8 cellular contexts compared by ENCODE assay signal in genomic region chr19:16896098-16896912, GRCh38. TPM values are rescaled to one million over a fixed set of nuclear protein-coding genes. Genes with fewer than 3 reads are reported as not detected.
DNase-seq lines count a peak whose midpoint lies in the region; ATAC-seq and TF ChIP-seq lines count a peak whose summit lies in the region.

No MANE protein-coding gene starts in this region.

- peaks cover 12% of the 10 kb centered on the region for H3K4me1 ChIP-seq in CD8-positive, alpha-beta memory T cell (ENCODE audit: insufficient read depth, low read length)
- H3K4me1 ChIP-seq in lower lobe of right lung (peaks cover 31% of the 10 kb centered on the region), aorta (ENCODE audit: control insufficient read depth in 1 of 2, insufficient read depth in 2 of 2, low read length in 2 of 2) (no peaks in the 10 kb centered on the region)

- H3K4me3 Mint-ChIP-seq in CD8-positive, alpha-beta memory T cell = peak overlapping the region in 6 of 7 donors; percentile 59 to 75 (median 68)

- POLR2A ChIA-PET in CD8-positive, alpha-beta memory T cell (lab: Charles Lee) = no interaction called here

- WGBS in aorta, 2 donors = 3% methylated on average over 35 to 58 of the region's 58 CpGs

- peak overlapping the region in 1 of 8 donors; percentile 29 for H3K27ac Mint-ChIP-seq in CD8-positive, alpha-beta memory T cell

- peaks cover 17 to 27% (median 19%) of the 10 kb centered on the region in 3 donors for H3K4me1 Mint-ChIP-seq in CD8-positive, alpha-beta memory T cell

- CTCF ChIA-PET in CD8-positive, alpha-beta memory T cell (lab: Charles Lee) = no interaction called here

- no peaks in the 10 kb centered on the region for H3K9me3 ChIP-seq in CD8-positive, alpha-beta memory T cell (ENCODE audit: low read length)
- no peaks in the 10 kb centered on the region for H3K9me3 ChIP-seq in lower lobe of right lung
- H3K9me3 ChIP-seq in aorta (ENCODE audit: control insufficient read depth, low read length) = no peaks in the 10 kb centered on the region

- H3K27me3 ChIP-seq in CD8-positive, alpha-beta memory T cell (ENCODE audit: insufficient read depth, low read length, poor library complexity, severe bottlenecking) = peaks cover 3% of the 10 kb centered on the region
- H3K27me3 ChIP-seq in lower lobe of right lung (ENCODE audit: low read depth) (no peaks in the 10 kb centered on the region), aorta (ENCODE audit: control insufficient read depth in 1 of 2, insufficient read depth in 2 of 2, low read length in 1 of 2) (no peaks in the 10 kb centered on the region)

- TF ChIP-seq CTCF in astrocyte of the spinal cord (IDR thresholded peaks at IDR 0.05; ENCODE audit: low read depth, low read length) = no peak
- TF ChIP-seq CTCF in lower lobe of right lung (IDR thresholded peaks at IDR 0.05) = no peak

- H3K27me3 Mint-ChIP-seq in CD8-positive, alpha-beta memory T cell = peaks cover 11 to 35% of the 10 kb centered on the region in 2 donors

- no peaks in the 10 kb centered on the region for H3K36me3 ChIP-seq in CD8-positive, alpha-beta memory T cell (ENCODE audit: insufficient read depth, low read length)
- H3K36me3 ChIP-seq in lower lobe of right lung (no peaks in the 10 kb centered on the region), aorta (ENCODE audit: control insufficient read depth in 1 of 2, insufficient read depth in 2 of 2, low read length in 1 of 2) (no peaks in the 10 kb centered on the region)

- intact Hi-C loops in lower lobe of right lung (cut with DNase I) = no loop called here
- intact Hi-C loops in aorta (cut with DNase I) = loop anchor here in 1 of 2 donors (5.0 to 10.0 kb wide), 2 partner anchors 69 to 122 kb away; partner anchors contain the start of gene SIN3B

- no peak for DNase-seq in CD8-positive, alpha-beta memory T cell
- DNase-seq in astrocyte of the spinal cord (ENCODE audit: low read depth, low spot score) (no peak), lower lobe of right lung (peak; percentile 64), aorta (no peak), cerebellar nuclear complex (lab: John Stamatoyannopoulos, UW) (no peak), hippocampal formation (lab: John Stamatoyannopoulos, UW) (no peak)
- DNase-seq in stimulated activated naive CD4-positive, alpha-beta T cell treated with Interleukin-2 at 50 U/mL for 16 hours (lab: John Stamatoyannopoulos, UW) = no peak

- no peaks in the 10 kb centered on the region for H3K36me3 Mint-ChIP-seq in CD8-positive, alpha-beta memory T cell

- ATAC-seq in HG02970 (IDR thresholded peaks at IDR 0.05; ENCODE audit: low FRiP score, unreplicated experiment) = peak; percentile 16
- peak in 1 of 2 donors; percentile 1 for ATAC-seq in lower lobe of right lung
- ATAC-seq in aorta (ENCODE audit: low FRiP score) = peak; percentile 2

- peak overlapping the region; percentile 59 for H3K27ac ChIP-seq in CD8-positive, alpha-beta memory T cell (ENCODE audit: low read depth, low read length)
- H3K27ac ChIP-seq in lower lobe of right lung (peak overlapping the region; percentile 79), aorta (ENCODE audit: low read depth in 1 of 2, low read length in 2 of 2) (no peak overlapping the region)

- in situ Hi-C loops in astrocyte of the spinal cord (cut with HindIII; ENCODE audit: low sequenced_read_pairs) = no loop called here

- peaks cover 0 to 4% (median 0%) of the 10 kb centered on the region in 5 donors for H3K9me3 Mint-ChIP-seq in CD8-positive, alpha-beta memory T cell

- no peak overlapping the region for H3K4me3 ChIP-seq in CD8-positive, alpha-beta memory T cell (ENCODE audit: low read length)
- H3K4me3 ChIP-seq in astrocyte of the spinal cord (ENCODE audit: low read depth, low read length) (peak overlapping the region; percentile 37), lower lobe of right lung (peak overlapping the region; percentile 62), aorta (ENCODE audit: low read length in 2 of 2) (peak overlapping the region in 1 of 2 donors; percentile 23)

RNA-seq across cellular contexts. Expression of gene F2RL3, which starts 7.5 kb away (rescaled TPM):
- total RNA-seq in CD8-positive, alpha-beta memory T cell = not detected
- not detected for polyA plus RNA-seq in CD8-positive, alpha-beta memory T cell
- total RNA-seq in lower lobe of right lung (22.5 TPM), aorta (1 to 10 TPM in 1 of 2 donors, under 1 TPM in 1; 0.78 to 9.9 TPM)
- under 1 TPM; 0.13 TPM for polyA plus RNA-seq in aorta

Comparison
In these comparisons a context has a peak if more than half of its experiments do, and no peak if none do; other contexts are left out.
1. H3K27ac ChIP-seq: peak in CD8-positive, alpha-beta memory T cell (single experiment) and lower lobe of right lung (single experiment); none in aorta (0 of 2).